Comparison of ENCODE assay signal across 1 cellular context in genomic region chr2:37527362-37527761, GRCh38.
TF ChIP-seq lines count a peak whose summit lies in the region.

No MANE protein-coding gene starts in this region.

TF ChIP-seq in GM12878, 131 proteins besides CTCF, POLR2A, EP300 and RAD21 (continued from another document):
- TF ChIP-seq, protein P1, sequence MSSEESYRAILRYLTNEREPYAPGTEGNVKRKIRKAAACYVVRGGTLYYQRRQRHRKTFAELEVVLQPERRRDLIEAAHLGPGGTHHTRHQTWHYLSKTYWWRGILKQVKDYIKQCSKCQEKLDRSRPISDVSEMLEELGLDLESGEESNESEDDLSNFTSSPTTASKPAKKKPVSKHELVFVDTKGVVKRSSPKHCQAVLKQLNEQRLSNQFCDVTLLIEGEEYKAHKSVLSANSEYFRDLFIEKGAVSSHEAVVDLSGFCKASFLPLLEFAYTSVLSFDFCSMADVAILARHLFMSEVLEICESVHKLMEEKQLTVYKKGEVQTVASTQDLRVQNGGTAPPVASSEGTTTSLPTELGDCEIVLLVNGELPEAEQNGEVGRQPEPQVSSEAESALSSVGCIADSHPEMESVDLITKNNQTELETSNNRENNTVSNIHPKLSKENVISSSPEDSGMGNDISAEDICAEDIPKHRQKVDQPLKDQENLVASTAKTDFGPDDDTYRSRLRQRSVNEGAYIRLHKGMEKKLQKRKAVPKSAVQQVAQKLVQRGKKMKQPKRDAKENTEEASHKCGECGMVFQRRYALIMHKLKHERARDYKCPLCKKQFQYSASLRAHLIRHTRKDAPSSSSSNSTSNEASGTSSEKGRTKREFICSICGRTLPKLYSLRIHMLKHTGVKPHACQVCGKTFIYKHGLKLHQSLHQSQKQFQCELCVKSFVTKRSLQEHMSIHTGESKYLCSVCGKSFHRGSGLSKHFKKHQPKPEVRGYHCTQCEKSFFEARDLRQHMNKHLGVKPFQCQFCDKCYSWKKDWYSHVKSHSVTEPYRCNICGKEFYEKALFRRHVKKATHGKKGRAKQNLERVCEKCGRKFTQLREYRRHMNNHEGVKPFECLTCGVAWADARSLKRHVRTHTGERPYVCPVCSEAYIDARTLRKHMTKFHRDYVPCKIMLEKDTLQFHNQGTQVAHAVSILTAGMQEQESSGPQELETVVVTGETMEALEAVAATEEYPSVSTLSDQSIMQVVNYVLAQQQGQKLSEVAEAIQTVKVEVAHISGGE (CRISPR knock-in tag; IDR thresholded peaks at IDR 0.05) = no peak
- TF ChIP-seq CREB1 (IDR thresholded peaks at IDR 0.05; ENCODE audit: low read depth) (no peak), RCOR1 (conservative IDR thresholded peaks at IDR 0.05; ENCODE audit: low read depth, low read length) (no peak), HCFC1 (IDR thresholded peaks at IDR 0.05; ENCODE audit: low read length) (no peak), DPF2 (IDR thresholded peaks at IDR 0.05) (no peak), ZBTB40 (IDR thresholded peaks at IDR 0.05; ENCODE audit: borderline replicate concordance) (no peak), RAD51 (IDR thresholded peaks at IDR 0.05) (no peak), ZNF384 (IDR thresholded peaks at IDR 0.05; ENCODE audit: borderline replicate concordance, low read depth, low read length) (no peak), POU2F2 (IDR thresholded peaks at IDR 0.05; ENCODE audit: borderline replicate concordance, low read depth, low read length) (no peak), BCL3 (IDR thresholded peaks at IDR 0.05; ENCODE audit: borderline replicate concordance, insufficient read depth, low read depth, low read length, poor library complexity, severe bottlenecking) (no peak), SMARCA5 (IDR thresholded peaks at IDR 0.05) (no peak), PAX5 (IDR thresholded peaks at IDR 0.05; ENCODE audit: borderline replicate concordance, low read depth, low read length) (no peak), STAT3 (IDR thresholded peaks at IDR 0.05; ENCODE audit: low read depth, low read length) (no peak), JUNB (IDR thresholded peaks at IDR 0.05) (no peak), BACH1 (IDR thresholded peaks at IDR 0.05; ENCODE audit: borderline replicate concordance) (no peak), NR2F1 (conservative IDR thresholded peaks at IDR 0.05) (no peak), TBL1XR1 (IDR thresholded peaks at IDR 0.05; ENCODE audit: low read depth, low read length) (no peak)
